1 cellular context compared by ENCODE assay signal in the genomic region with DNA sequence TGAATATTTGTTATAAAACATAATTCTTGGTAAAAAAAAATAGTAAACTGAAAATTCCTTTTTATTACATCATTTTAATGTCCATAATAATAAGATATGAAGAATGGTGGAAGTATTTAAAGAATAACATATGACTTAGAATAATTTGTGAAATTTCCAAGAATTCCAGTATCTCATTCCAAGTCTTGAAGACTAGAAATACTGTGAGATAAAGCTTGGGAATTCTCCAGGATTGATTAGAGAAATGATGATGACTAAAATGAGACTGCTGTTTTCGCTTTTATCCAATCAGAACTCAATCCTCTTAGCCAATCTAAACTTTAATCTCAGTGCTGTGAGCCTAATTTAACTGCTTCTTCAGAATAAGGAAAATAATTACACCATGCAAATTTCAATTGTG.
TF ChIP-seq lines count a peak whose summit lies in the region.

No MANE protein-coding gene starts in this region.

TF ChIP-seq in IMR-90, 13 proteins besides CTCF, POLR2A, EP300 and RAD21 (continued from another document):
- TF ChIP-seq FOS (IDR thresholded peaks at IDR 0.05; ENCODE audit: low read depth, low read length): no peak
- TF ChIP-seq SMC3 (IDR thresholded peaks at IDR 0.05; ENCODE audit: low read depth, low read length): no peak
- TF ChIP-seq MXI1 (IDR thresholded peaks at IDR 0.05; ENCODE audit: borderline replicate concordance, low read depth, low read length): no peak
- no peak for TF ChIP-seq CEBPB (IDR thresholded peaks at IDR 0.05; ENCODE audit: low read depth, low read length)
- TF ChIP-seq CHD1 (IDR thresholded peaks at IDR 0.05; ENCODE audit: low read depth, low read length): no peak
- TF ChIP-seq RCOR1 (IDR thresholded peaks at IDR 0.05; ENCODE audit: insufficient replicate concordance, low read length): no peak
- no peak for TF ChIP-seq NFE2L2 (IDR thresholded peaks at IDR 0.05; ENCODE audit: low read depth, low read length)
- TF ChIP-seq MAFK (IDR thresholded peaks at IDR 0.05; ENCODE audit: low read depth, low read length): no peak
- TF ChIP-seq, protein P1, sequence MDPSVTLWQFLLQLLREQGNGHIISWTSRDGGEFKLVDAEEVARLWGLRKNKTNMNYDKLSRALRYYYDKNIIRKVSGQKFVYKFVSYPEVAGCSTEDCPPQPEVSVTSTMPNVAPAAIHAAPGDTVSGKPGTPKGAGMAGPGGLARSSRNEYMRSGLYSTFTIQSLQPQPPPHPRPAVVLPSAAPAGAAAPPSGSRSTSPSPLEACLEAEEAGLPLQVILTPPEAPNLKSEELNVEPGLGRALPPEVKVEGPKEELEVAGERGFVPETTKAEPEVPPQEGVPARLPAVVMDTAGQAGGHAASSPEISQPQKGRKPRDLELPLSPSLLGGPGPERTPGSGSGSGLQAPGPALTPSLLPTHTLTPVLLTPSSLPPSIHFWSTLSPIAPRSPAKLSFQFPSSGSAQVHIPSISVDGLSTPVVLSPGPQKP (IDR thresholded peaks at IDR 0.05; ENCODE audit: borderline replicate concordance, low read depth, low read length): no peak
- no peak for TF ChIP-seq RFX5 (IDR thresholded peaks at IDR 0.05; ENCODE audit: low read depth, low read length)
- no peak for TF ChIP-seq BHLHE40 (IDR thresholded peaks at IDR 0.05; ENCODE audit: low read depth, low read length)
- TF ChIP-seq, protein P2, sequence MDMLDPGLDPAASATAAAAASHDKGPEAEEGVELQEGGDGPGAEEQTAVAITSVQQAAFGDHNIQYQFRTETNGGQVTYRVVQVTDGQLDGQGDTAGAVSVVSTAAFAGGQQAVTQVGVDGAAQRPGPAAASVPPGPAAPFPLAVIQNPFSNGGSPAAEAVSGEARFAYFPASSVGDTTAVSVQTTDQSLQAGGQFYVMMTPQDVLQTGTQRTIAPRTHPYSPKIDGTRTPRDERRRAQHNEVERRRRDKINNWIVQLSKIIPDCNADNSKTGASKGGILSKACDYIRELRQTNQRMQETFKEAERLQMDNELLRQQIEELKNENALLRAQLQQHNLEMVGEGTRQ (IDR thresholded peaks at IDR 0.05; ENCODE audit: low read depth, low read length): no peak
